In genomic region chr1:8026976-8027747, GRCh38 we compare ENCODE assay signal across 1 cellular context.
TF ChIP-seq lines count a peak whose summit lies in the region.

No MANE protein-coding gene starts in this region.

TF ChIP-seq in HepG2, 621 proteins besides CTCF, POLR2A, EP300 and RAD21 (continued from another document and continues in another):
- TF ChIP-seq KIAA2018 (CRISPR knock-in tag; IDR thresholded peaks at IDR 0.05; ENCODE audit: borderline replicate concordance): no peak
- no peak for TF ChIP-seq IRF1 (CRISPR knock-in tag; IDR thresholded peaks at IDR 0.05; ENCODE audit: low read depth)
- TF ChIP-seq ZNF609 (CRISPR knock-in tag; IDR thresholded peaks at IDR 0.05; ENCODE audit: borderline replicate concordance): peak; percentile 95
- peak; percentile 51; the same call in 1 of the 2 replicates for TF ChIP-seq CBFB (CRISPR knock-in tag; IDR thresholded peaks at IDR 0.05)
- no peak; the same call in none of the 2 replicates for TF ChIP-seq SRY (CRISPR knock-in tag; IDR thresholded peaks at IDR 0.05)
- peak; percentile 72; the same call in 1 of the 2 replicates for TF ChIP-seq ZNF414 (CRISPR knock-in tag; IDR thresholded peaks at IDR 0.05)
- no peak for TF ChIP-seq PHB2 (IDR thresholded peaks at IDR 0.05; ENCODE audit: partially characterized antibody)
- TF ChIP-seq ZNF143 (CRISPR knock-in tag; IDR thresholded peaks at IDR 0.05): no peak
- no peak for TF ChIP-seq RFXANK (CRISPR knock-in tag; IDR thresholded peaks at IDR 0.05)
- no peak for TF ChIP-seq ZNF720 (CRISPR knock-in tag; IDR thresholded peaks at IDR 0.05)
- TF ChIP-seq HNRNPL (IDR thresholded peaks at IDR 0.05; ENCODE audit: low read depth, low read length): peak; percentile 55; the same call in 1 of the 2 replicates
- no peak for TF ChIP-seq ZSCAN30 (CRISPR knock-in tag; IDR thresholded peaks at IDR 0.05)
- TF ChIP-seq FOXA3 (CRISPR knock-in tag; IDR thresholded peaks at IDR 0.05): peak; percentile 81
- TF ChIP-seq ZNF431 (CRISPR knock-in tag; IDR thresholded peaks at IDR 0.05; ENCODE audit: borderline replicate concordance, low read depth): peak; percentile 66; the same call in 1 of the 2 replicates
- 0 out of 2 replicates have a peak, but pooled peaks have one; percentile 89 for TF ChIP-seq ZNF207 (IDR thresholded peaks at IDR 0.05; ENCODE audit: borderline replicate concordance)
- TF ChIP-seq ESRRA (CRISPR knock-in tag; IDR thresholded peaks at IDR 0.05; ENCODE audit: low read depth): peak; percentile 47; the same call in 1 of the 2 replicates
- TF ChIP-seq ATF2 (CRISPR knock-in tag; IDR thresholded peaks at IDR 0.05): peak; percentile 81
- TF ChIP-seq MAFK (conservative IDR thresholded peaks at IDR 0.05 in 1 of 2, IDR thresholded peaks at IDR 0.05 in 1 of 2; ENCODE audit: low read length in 2 of 2): no peak
- no peak for TF ChIP-seq ZFP62 (CRISPR knock-in tag; IDR thresholded peaks at IDR 0.05)
- no peak for TF ChIP-seq NFKBIZ (CRISPR knock-in tag; IDR thresholded peaks at IDR 0.05)
- peak; percentile 91 for TF ChIP-seq ZNF503 (CRISPR knock-in tag; IDR thresholded peaks at IDR 0.05)
- peak; percentile 60 for TF ChIP-seq THAP11 (CRISPR knock-in tag; IDR thresholded peaks at IDR 0.05)
- no peak for TF ChIP-seq SP1 (IDR thresholded peaks at IDR 0.05)
- no peak for TF ChIP-seq SP1 (CRISPR knock-in tag; IDR thresholded peaks at IDR 0.05)
- peak; percentile 84 for TF ChIP-seq ZEB1 (IDR thresholded peaks at IDR 0.05; ENCODE audit: insufficient replicate concordance, low read depth)
- TF ChIP-seq ADNP (CRISPR knock-in tag; IDR thresholded peaks at IDR 0.05): no peak
- no peak for TF ChIP-seq KLF15 (CRISPR knock-in tag; IDR thresholded peaks at IDR 0.05; ENCODE audit: borderline replicate concordance)
- no peak for TF ChIP-seq ZNF276 (CRISPR knock-in tag; IDR thresholded peaks at IDR 0.05; ENCODE audit: low read depth)
- no peak for TF ChIP-seq ZBTB14 (CRISPR knock-in tag; IDR thresholded peaks at IDR 0.05)
- TF ChIP-seq CHCHD3 (CRISPR knock-in tag; IDR thresholded peaks at IDR 0.05): 0 out of 2 replicates have a peak, but pooled peaks have one; percentile 15
- TF ChIP-seq LBX2 (CRISPR knock-in tag; IDR thresholded peaks at IDR 0.05; ENCODE audit: borderline replicate concordance): no peak
- no peak for TF ChIP-seq ZNF619 (CRISPR knock-in tag; IDR thresholded peaks at IDR 0.05)
- no peak for TF ChIP-seq ZFAT (CRISPR knock-in tag; conservative IDR thresholded peaks at IDR 0.05)
- TF ChIP-seq ZNF263 (CRISPR knock-in tag; IDR thresholded peaks at IDR 0.05): peak; percentile 6
- no peak for TF ChIP-seq HCFC1 (IDR thresholded peaks at IDR 0.05; ENCODE audit: low read depth, low read length)
